8 cellular contexts compared by ENCODE assay signal in the genomic region with DNA sequence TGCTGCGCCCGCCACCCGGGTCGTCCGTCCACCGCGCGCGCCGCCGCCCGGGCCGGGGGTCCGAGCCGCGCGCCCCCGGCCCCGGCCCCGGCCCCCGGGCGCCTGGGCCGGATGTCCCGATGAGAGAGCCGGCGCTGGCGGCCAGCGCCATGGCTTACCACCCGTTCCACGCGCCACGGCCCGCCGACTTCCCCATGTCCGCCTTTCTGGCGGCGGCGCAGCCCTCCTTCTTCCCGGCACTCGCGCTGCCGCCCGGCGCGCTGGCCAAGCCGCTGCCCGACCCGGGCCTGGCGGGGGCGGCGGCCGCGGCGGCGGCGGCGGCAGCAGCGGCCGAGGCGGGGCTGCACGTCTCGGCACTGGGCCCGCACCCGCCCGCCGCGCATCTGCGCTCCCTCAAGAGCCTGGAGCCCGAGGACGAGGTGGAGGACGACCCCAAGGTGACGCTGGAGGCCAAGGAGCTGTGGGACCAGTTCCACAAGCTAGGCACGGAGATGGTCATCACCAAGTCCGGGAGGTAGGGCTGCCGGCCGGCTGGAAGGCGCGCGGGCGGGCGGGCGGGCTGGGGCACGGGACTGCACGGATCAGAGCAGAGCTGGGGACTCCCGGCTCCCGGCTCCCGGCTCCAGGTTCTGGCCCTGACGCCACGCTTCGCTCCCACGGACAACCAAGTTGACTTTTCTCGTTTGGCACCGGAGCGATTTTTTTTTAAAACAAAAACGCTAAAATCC. TPM values are rescaled to one million over a fixed set of nuclear protein-coding genes. Genes with fewer than 3 reads are reported as not detected.
DNase-seq lines count a peak whose midpoint lies in the region; ATAC-seq and TF ChIP-seq lines count a peak whose summit lies in the region.

No MANE protein-coding gene starts in this region.

- H3K9me3 ChIP-seq in cardiac muscle cell (ENCODE audit: low read depth) (no peaks in the 10 kb centered on the region), upper lobe of left lung (no peaks in the 10 kb centered on the region)

- TF ChIP-seq CTCF in cardiac muscle cell (IDR thresholded peaks at IDR 0.05; ENCODE audit: low read depth, low read length) (no peak), lower leg skin (IDR thresholded peaks at IDR 0.05) (no peak), upper lobe of left lung (IDR thresholded peaks at IDR 0.05) (no peak)

- H3K36me3 Mint-ChIP-seq in activated naive CD8-positive, alpha-beta T cell treated with anti-CD3 and anti-CD28 coated beads, Interleukin-2, amount 50 U/mL, for 24 hours (ENCODE audit: low read depth), result peaks cover 2% of the 10 kb centered on the region

- peaks cover 40% of the 10 kb centered on the region for H3K27me3 ChIP-seq in cardiac muscle cell
- H3K27me3 ChIP-seq in upper lobe of left lung, result peaks cover 1 to 82% (median 58%) of the 10 kb centered on the region in 4 donors

- DNase-seq in cardiac muscle cell (ENCODE audit: low read depth in 1 of 2, low spot score in 1 of 2) (peak; percentile 61 to 63), Right ventricle myocardium inferior (ENCODE audit: missing footprints) (no peak), lower leg skin (ENCODE audit: low spot score in 2 of 2) (no peak), upper lobe of left lung (peak in 1 of 2 donors; percentile 90), middle frontal gyrus (ENCODE audit: extremely low spot score, low spot score) (no peak), inferior parietal cortex (ENCODE audit: extremely low spot score) (no peak), posterior vena cava (ENCODE audit: low spot score) (no peak)
- DNase-seq in activated naive CD8-positive, alpha-beta T cell treated with anti-CD3 and anti-CD28 coated beads, Interleukin-2, amount 50 U/mL, for 24 hours, result no peak

- peaks cover 60% of the 10 kb centered on the region for H3K27me3 Mint-ChIP-seq in activated naive CD8-positive, alpha-beta T cell treated with anti-CD3 and anti-CD28 coated beads, Interleukin-2, amount 50 U/mL, for 24 hours

- intact Hi-C loops in Right ventricle myocardium inferior (cut with DNase I), result no loop called here
- intact Hi-C loops in lower leg skin (cut with DNase I; ENCODE audit: low total_unique reads), result no loop called here
- intact Hi-C loops in posterior vena cava (cut with DNase I), result no loop called here

- peak overlapping the region; percentile 63 for H3K4me3 ChIP-seq in cardiac muscle cell
- peak overlapping the region; percentile 4 for H3K4me3 ChIP-seq in lower leg skin (ENCODE audit: low read depth, poor library complexity, severe bottlenecking)
- H3K4me3 ChIP-seq in upper lobe of left lung, result peak overlapping the region; percentile 55 to 70 (median 62)

- ATAC-seq in Right ventricle myocardium inferior (no peak), upper lobe of left lung (ENCODE audit: low FRiP score in 2 of 2) (no peak)
- no peak for ATAC-seq in activated naive CD8-positive, alpha-beta T cell treated with anti-CD3 and anti-CD28 coated beads, Interleukin-2, amount 50 U/mL, for 24 hours

- peak overlapping the region; percentile 50 for H3K4me3 Mint-ChIP-seq in activated naive CD8-positive, alpha-beta T cell treated with anti-CD3 and anti-CD28 coated beads, Interleukin-2, amount 50 U/mL, for 24 hours

- peaks cover 45% of the 10 kb centered on the region for H3K4me1 Mint-ChIP-seq in activated naive CD8-positive, alpha-beta T cell treated with anti-CD3 and anti-CD28 coated beads, Interleukin-2, amount 50 U/mL, for 24 hours

- H3K9me3 Mint-ChIP-seq in activated naive CD8-positive, alpha-beta T cell treated with anti-CD3 and anti-CD28 coated beads, Interleukin-2, amount 50 U/mL, for 24 hours, result no peaks in the 10 kb centered on the region

- peaks cover 20% of the 10 kb centered on the region for H3K4me1 ChIP-seq in cardiac muscle cell (ENCODE audit: low read depth)
- H3K4me1 ChIP-seq in upper lobe of left lung, result peaks cover 33 to 76% (median 56%) of the 10 kb centered on the region in 4 donors

- no peak for TF ChIP-seq EP300 in upper lobe of left lung (IDR thresholded peaks at IDR 0.05)

- peaks cover 16% of the 10 kb centered on the region for H3K36me3 ChIP-seq in cardiac muscle cell
- H3K36me3 ChIP-seq in upper lobe of left lung, result peaks cover 0 to 39% (median 21%) of the 10 kb centered on the region in 4 donors

- H3K27ac Mint-ChIP-seq in activated naive CD8-positive, alpha-beta T cell treated with anti-CD3 and anti-CD28 coated beads, Interleukin-2, amount 50 U/mL, for 24 hours, result no peak overlapping the region

- 0 to 1% methylated on average over 22 to 69 of the region's 95 CpGs for WGBS in lower leg skin, 2 donors
- WGBS in upper lobe of left lung, 2 donors, result 2 to 3% methylated on average over 13 to 66 of the region's 95 CpGs

- TF ChIP-seq POLR2A in lower leg skin (IDR thresholded peaks at IDR 0.05) (no peak), upper lobe of left lung (IDR thresholded peaks at IDR 0.05) (no peak)

- H3K27ac ChIP-seq in cardiac muscle cell, result peak overlapping the region; percentile 72
- peak overlapping the region; percentile 90 to 97 (median 92) for H3K27ac ChIP-seq in upper lobe of left lung

RNA-seq across cellular contexts. Expression of a gene that starts 0.6 kb away (rescaled TPM):
- total RNA-seq in cardiac muscle cell (228 and 273 TPM in 2 replicates), Right ventricle myocardium inferior (12.1 TPM), lower leg skin (1 to 10 TPM in 3 of 4 donors, under 1 TPM in 1; 0.25 to 9.1 (median 5.7) TPM), upper lobe of left lung (100 to 1,000 TPM in 2 of 6 donors, 10 to 100 TPM in 4; 22.4 to 130 (median 92.7) TPM), posterior vena cava (10 to 100 TPM; 11.2 to 16.5 TPM)
- 193 and 212 TPM in 2 replicates for polyA plus RNA-seq in cardiac muscle cell

RNA-seq across cellular contexts. Expression of a gene that starts 52.0 kb away (rescaled TPM):
- total RNA-seq in cardiac muscle cell (1.6 and 1.9 TPM in 2 replicates), Right ventricle myocardium inferior (not detected), lower leg skin (under 1 TPM in 1 of 4 donors, not detected in 3; 0.53 TPM), upper lobe of left lung (10 to 100 TPM; 10.2 to 69.1 (median 22.7) TPM), posterior vena cava (under 1 TPM in 1 of 2 donors, not detected in 1; 0.24 TPM)
- 0.54 and 2.6 TPM in 2 replicates for polyA plus RNA-seq in cardiac muscle cell

Comparison
In these comparisons a context has a peak if more than half of its experiments do, and no peak if none do; other contexts are left out.
1. DNase-seq: peak in cardiac muscle cell (2 of 2); none in Right ventricle myocardium inferior (single experiment), activated naive CD8-positive, alpha-beta T cell treated with anti-CD3 and anti-CD28 coated beads, Interleukin-2, amount 50 U/mL, for 24 hours (single experiment), lower leg skin (0 of 2), middle frontal gyrus (single experiment), inferior parietal cortex (single experiment) and posterior vena cava (single experiment).
2. H3K4me3 ChIP-seq: peak in every context shown above with its lines; median percentile 63 in cardiac muscle cell; 62 in upper lobe of left lung; 4 in lower leg skin.